In the genomic region with DNA sequence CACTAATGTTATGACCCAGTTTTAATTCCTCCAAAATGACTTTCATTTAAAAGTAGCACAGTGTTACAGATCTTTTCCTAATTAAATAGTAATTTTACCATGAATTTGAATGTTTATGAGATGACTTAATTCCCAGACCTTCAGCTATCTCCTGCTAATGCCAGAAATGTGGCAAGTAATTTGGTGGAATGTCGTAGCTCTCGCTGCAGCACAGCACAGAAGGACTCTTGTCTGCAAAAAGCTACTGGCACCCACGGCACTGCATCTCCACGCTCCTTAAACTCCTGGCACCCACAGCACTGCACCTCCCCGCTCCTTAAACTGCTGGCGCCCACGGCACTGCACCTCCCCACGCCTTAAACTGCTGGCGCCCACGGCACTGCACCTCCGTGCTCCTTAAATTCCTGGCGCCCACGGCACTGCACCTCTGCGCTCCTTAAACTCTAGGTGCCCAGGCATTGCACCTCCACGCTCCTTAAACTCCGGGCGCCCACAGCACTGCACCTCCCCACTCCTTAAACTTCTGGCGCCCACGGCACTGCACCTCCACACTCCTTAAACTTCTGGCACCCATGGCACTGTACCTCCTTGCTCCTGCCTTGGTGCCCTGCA, we compare ENCODE assay signal across 18 cellular contexts.
"Had no signal": no experiment of that assay in that cellular context is flagged by ENCODE, and none has a peak within 500 bp of the region (broad histone marks: within the 10 kb centered on the region; RNA-seq: fewer than 3 reads in every experiment).

No MANE protein-coding gene starts in this region.

- FAIRE-seq: pancreas had no signal

- DNase-seq: activated B cell treated with CpG ODN at 0.5 μM for 24 hours; activated CD4-positive, alpha-beta memory T cell treated with anti-CD3 and anti-CD28 coated beads for 36 hours; activated CD4-positive, alpha-beta T cell treated with anti-CD3 and anti-CD28 coated beads for 36 hours; activated effector memory CD4-positive, alpha-beta T cell treated with Interleukin-2 at 50 U/mL for 16 hours; activated naive CD4-positive, alpha-beta T cell treated with anti-CD3 and anti-CD28 coated beads for 36 hours; activated naive CD8-positive, alpha-beta T cell treated with anti-CD3 and anti-CD28 coated beads, Interleukin-2, amount 50 U/mL, for 24 hours; activated T-cell treated with anti-CD3 and anti-CD28 coated beads, Interleukin-2, amount 50 U/mL, for 48 hours; effector CD8-positive, alpha-beta T cell; hippocampal formation; kidney glomerular epithelial cell; pancreas; right cardiac atrium; stimulated activated CD4-positive, alpha-beta T cell treated with anti-CD3 and anti-CD28 coated beads, Interleukin-12 subunit alpha, Interleukin-12 subunit beta, amount 100 ng/mL, for 4 hours; stimulated activated CD4-positive, alpha-beta T cell treated with anti-CD3 and anti-CD28 coated beads, Interleukin-4, amount 100 ng/mL, for 4 hours; stimulated activated naive CD8-positive, alpha-beta T cell treated with anti-CD3 and anti-CD28 coated beads, Interleukin-15, Interleukin-2, amounts not matched to agents 100 U/mL and 50 U/mL, for 24 hours; T-cell; upper lobe of right lung had no signal

- H3K9me3 ChIP-seq: pancreas, upper lobe of right lung had no signal

- H3K4me3 ChIP-seq: pancreas, upper lobe of right lung had no signal

- ATAC-seq: activated CD4-positive, alpha-beta T cell treated with anti-CD3 and anti-CD28 coated beads for 36 hours; activated naive CD8-positive, alpha-beta T cell treated with anti-CD3 and anti-CD28 coated beads, Interleukin-2, amount 50 U/mL, for 24 hours; natural killer cell treated with Interleukin-12 subunit alpha and Interleukin-12 subunit beta and Interleukin-15 and Interleukin-18, amount 100 ng/mL, for 72 hours; pancreas; right cardiac atrium; stimulated activated naive CD8-positive, alpha-beta T cell treated with anti-CD3 and anti-CD28 coated beads, Interleukin-15, Interleukin-2, amounts not matched to agents 100 U/mL and 50 U/mL, for 24 hours; T-cell; upper lobe of right lung had no signal

- H3K27me3 ChIP-seq: pancreas, upper lobe of right lung had no signal

- H3K27ac ChIP-seq: pancreas, upper lobe of right lung had no signal

- H3K4me1 ChIP-seq: pancreas, upper lobe of right lung had no signal
